15 cellular contexts compared by ENCODE assay signal in the genomic region with DNA sequence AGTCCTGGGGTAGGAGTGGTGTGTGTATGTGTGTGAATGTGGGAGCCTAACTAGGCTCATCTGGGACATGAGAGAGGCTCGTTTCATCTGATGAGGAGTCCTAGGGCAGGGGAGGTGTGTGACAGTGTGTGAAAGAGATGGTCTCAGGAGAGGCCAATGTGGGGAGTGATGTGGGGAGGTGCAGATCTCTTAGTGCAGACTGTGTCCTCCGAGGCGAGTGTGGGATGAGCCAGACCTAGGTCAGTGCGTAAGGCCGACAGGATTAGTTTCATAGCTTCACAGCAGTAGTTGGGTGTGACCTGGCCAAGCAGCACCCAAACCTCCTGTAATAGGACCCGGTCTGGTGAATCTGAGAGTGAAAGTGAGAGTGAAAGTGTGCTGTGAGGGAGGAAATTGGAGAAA.
DNase-seq lines count a peak whose midpoint lies in the region; ATAC-seq, FAIRE-seq and TF ChIP-seq lines count a peak whose summit lies in the region.
"Had no signal": no experiment of that assay in that cellular context is flagged by ENCODE, and none has a peak within 500 bp of the region (broad histone marks: within the 10 kb centered on the region; RNA-seq: fewer than 3 reads in every experiment).

No MANE protein-coding gene starts in this region.

- TF ChIP-seq EP300 in H1 (IDR thresholded peaks at IDR 0.05; ENCODE audit: borderline replicate concordance in 1 of 2, low read depth in 2 of 2, low read length in 2 of 2): no peak

- DNase-seq in H1 (ENCODE audit: low read depth in 1 of 2, low spot score in 2 of 2): no peak
- no peak for DNase-seq in NCI-H2227 treated with DMSO at 0.1 percent for 48 hours (lab: John Stamatoyannopoulos, UW)
- no peak for DNase-seq in NCI-H2196 (lab: John Stamatoyannopoulos, UW; ENCODE audit: unreplicated experiment)
- no peak for DNase-seq in NCI-H2196 treated with DMSO at 0.1 percent for 48 hours (lab: John Stamatoyannopoulos, UW; ENCODE audit: unreplicated experiment)
- no peak for DNase-seq in activated effector memory CD4-positive, alpha-beta T cell treated with anti-CD3 and anti-CD28 coated beads, Interleukin-2, amount 50 U/mL, for 16 hours
- DNase-seq: activated CD4-positive, alpha-beta T cell treated with anti-CD3 and anti-CD28 coated beads for 36 hours; COR-L47; endodermal cell; KBM-7; NCI-H2171; SHP77 treated with DMSO at 0.1 percent for 48 hours; stimulated activated naive CD4-positive, alpha-beta T cell had no signal

- no peak for FAIRE-seq in H1 (lab: Jason Lieb, UNC)

- H3K4me1 ChIP-seq in H1 (replicated peaks in 1 of 4; ENCODE audit: control insufficient read depth in 3 of 4, insufficient read depth in 4 of 4, low read length in 3 of 4): peaks cover 0 to 2% (median under 1%) of the 10 kb centered on the region in 4 experiments; a peak in 2 of 7 replicates

- H2AFZ ChIP-seq in H1 (ENCODE audit: low read length): no peak overlapping the region

- no peak overlapping the region for H4K8ac ChIP-seq in H1 (ENCODE audit: extremely low read depth, insufficient read depth, low read length)

- POLR2A ChIA-PET in H1 (lab: Charles Lee; ENCODE audit: partially characterized antibody): no interaction called here

- H3K23me2 ChIP-seq in H1 (ENCODE audit: low read depth, low read length): no peaks in the 10 kb centered on the region

- H4K91ac ChIP-seq in H1 (replicated peaks; ENCODE audit: insufficient read length, low read length): no peak overlapping the region

- H3K79me2 ChIP-seq in H1 (ENCODE audit: control insufficient read depth in 1 of 2, insufficient read depth in 2 of 2, low read length in 2 of 2): no peaks in the 10 kb centered on the region

- no peaks in the 10 kb centered on the region for H3K79me1 ChIP-seq in H1 (ENCODE audit: low read depth, low read length)

- no peak overlapping the region for H3K4ac ChIP-seq in H1 (replicated peaks; ENCODE audit: insufficient read length, low read depth, low read length)

- WGBS in H1 (ENCODE audit: extremely low coverage in 1 of 2, insufficient coverage in 1 of 2, insufficient read length in 1 of 2, insufficient replicate concordance in 2 of 2, low coverage in 1 of 2, low lambda C conversion rate in 2 of 2, missing lambda C conversion rate in 1 of 2), 2 experiments: 93% methylated on average over 6 of the region's 6 CpGs; no CpG with 5 or more reads in 1 of the 2 experiments

- no peak overlapping the region for H2BK20ac ChIP-seq in H1 (ENCODE audit: low read length)

- H4K5ac ChIP-seq in H1 (ENCODE audit: insufficient read length, low read depth, low read length): no peak overlapping the region

- H3K36me3 ChIP-seq in H1 (ENCODE audit: control insufficient read depth in 2 of 4, insufficient read depth in 4 of 4, low read length in 3 of 4): no peaks in the 10 kb centered on the region

- no peak overlapping the region for H2BK120ac ChIP-seq in H1 (replicated peaks; ENCODE audit: low read depth, low read length)

- H3K27ac ChIP-seq in H1 (ENCODE audit: low read depth, low read length): no peak overlapping the region

- no peaks in the 10 kb centered on the region for H3K9me3 ChIP-seq in H1 (ENCODE audit: insufficient read depth in 2 of 2, low read depth in 1 of 2, low read length in 1 of 2)

- no peak overlapping the region for H3K4me2 ChIP-seq in H1 (ENCODE audit: insufficient read depth in 1 of 2, low read depth in 2 of 2, low read length in 2 of 2)

- CTCF ChIA-PET in H1 (lab: Charles Lee; ENCODE audit: partially characterized antibody): interaction anchor here (0.6 kb wide), 1 partner anchor 608 kb away, joined by 3 read pairs; no protein-coding TSS in a partner anchor

- ATAC-seq in GM18858 (IDR thresholded peaks at IDR 0.05; ENCODE audit: unreplicated experiment) (peak; percentile 85), GM21390 (IDR thresholded peaks at IDR 0.05; ENCODE audit: unreplicated experiment) (peak; percentile 71), HG03045 (IDR thresholded peaks at IDR 0.05; ENCODE audit: unreplicated experiment) (peak; percentile 80)
- ATAC-seq: activated CD4-positive, alpha-beta T cell treated with anti-CD3 and anti-CD28 coated beads for 36 hours had no signal

- H2AK5ac ChIP-seq in H1 (ENCODE audit: low read depth, low read length): no peak overlapping the region

- H3K27me3 ChIP-seq in H1 (replicated peaks in 1 of 4; ENCODE audit: control insufficient read depth in 3 of 4, extremely low read depth in 1 of 4, insufficient read depth in 3 of 4, low read length in 3 of 4): no peaks in the 10 kb centered on the region

- no peak for TF ChIP-seq CTCF in H1 (IDR thresholded peaks at IDR 0.05; ENCODE audit: control extremely low read depth in 1 of 3, insufficient read depth in 1 of 3, low read depth in 1 of 3, low read length in 3 of 3)

- no peak overlapping the region for H2BK5ac ChIP-seq in H1 (ENCODE audit: low read depth, low read length)

- H3K23ac ChIP-seq in H1 (ENCODE audit: insufficient read length): no peak overlapping the region

- H3K9ac ChIP-seq in H1 (replicated peaks in 1 of 4; ENCODE audit: extremely low read depth in 1 of 4, low read depth in 3 of 4, low read length in 3 of 4): no peak overlapping the region

- no peak for TF ChIP-seq RAD21 in H1 (IDR thresholded peaks at IDR 0.05 in 1 of 2, conservative IDR thresholded peaks at IDR 0.05 in 1 of 2; ENCODE audit: low read depth in 2 of 2, low read length in 2 of 2)

- H3K4me3 ChIP-seq in H1 (ENCODE audit: extremely low read depth in 1 of 4, insufficient read depth in 2 of 4, low read depth in 3 of 4, low read length in 4 of 4): no peak overlapping the region

- no peaks in the 10 kb centered on the region for H4K20me1 ChIP-seq in H1 (replicated peaks in 1 of 2; ENCODE audit: control insufficient read depth in 1 of 2, insufficient read depth in 2 of 2, low read length in 2 of 2)

- no peak overlapping the region for H2BK12ac ChIP-seq in H1 (ENCODE audit: low read depth, low read length)

- 0 out of 2 replicates have a peak overlapping the region, but pooled peaks have one; percentile 23 for H2BK15ac ChIP-seq in H1 (ENCODE audit: low read length)

- no peak for TF ChIP-seq POLR2A in H1 (IDR thresholded peaks at IDR 0.05; ENCODE audit: control extremely low read depth in 1 of 2, low read depth in 2 of 2, low read length in 2 of 2)

- no peak overlapping the region for H3K18ac ChIP-seq in H1 (ENCODE audit: extremely low read depth, low read length)

- H3K56ac ChIP-seq in H1 (replicated peaks; ENCODE audit: insufficient read length, low read depth, low read length): no peak overlapping the region

- no peak overlapping the region for H3K14ac ChIP-seq in H1 (ENCODE audit: insufficient read length)

TF ChIP-seq in H1, 55 proteins besides CTCF, POLR2A, EP300 and RAD21 (continues in another document):
- TF ChIP-seq, protein P1, sequence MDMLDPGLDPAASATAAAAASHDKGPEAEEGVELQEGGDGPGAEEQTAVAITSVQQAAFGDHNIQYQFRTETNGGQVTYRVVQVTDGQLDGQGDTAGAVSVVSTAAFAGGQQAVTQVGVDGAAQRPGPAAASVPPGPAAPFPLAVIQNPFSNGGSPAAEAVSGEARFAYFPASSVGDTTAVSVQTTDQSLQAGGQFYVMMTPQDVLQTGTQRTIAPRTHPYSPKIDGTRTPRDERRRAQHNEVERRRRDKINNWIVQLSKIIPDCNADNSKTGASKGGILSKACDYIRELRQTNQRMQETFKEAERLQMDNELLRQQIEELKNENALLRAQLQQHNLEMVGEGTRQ (IDR thresholded peaks at IDR 0.05; ENCODE audit: low read length): no peak
- TF ChIP-seq CHD1 (IDR thresholded peaks at IDR 0.05; ENCODE audit: low read depth, low read length) (no peak), PHF8 (conservative IDR thresholded peaks at IDR 0.05; ENCODE audit: low read depth, low read length) (no peak), TAF1 (IDR thresholded peaks at IDR 0.05; ENCODE audit: low read depth, low read length) (no peak), YY1 (IDR thresholded peaks at IDR 0.05; ENCODE audit: low read depth, low read length) (no peak), TBP (IDR thresholded peaks at IDR 0.05; ENCODE audit: low read depth, low read length) (no peak), SUZ12 (IDR thresholded peaks at IDR 0.05; ENCODE audit: low read length) (no peak), SP4 (IDR thresholded peaks at IDR 0.05; ENCODE audit: low read length) (no peak), SIRT6 (IDR thresholded peaks at IDR 0.05; ENCODE audit: low read length) (no peak), CBX5 (IDR thresholded peaks at IDR 0.05; ENCODE audit: low read depth, low read length) (no peak)
